Comparison of ENCODE assay signal across 9 cellular contexts in genomic region chr7:1950623-1951523, GRCh38.
DNase-seq lines count a peak whose midpoint lies in the region; ATAC-seq, FAIRE-seq and TF ChIP-seq lines count a peak whose summit lies in the region.
"Had no signal": no experiment of that assay in that cellular context is flagged by ENCODE, and none has a peak within 500 bp of the region (broad histone marks: within the 10 kb centered on the region; RNA-seq: fewer than 3 reads in every experiment).

No MANE protein-coding gene starts in this region.

- POLR2A ChIA-PET in RWPE1 (lab: Yijun Ruan, JAX; ENCODE audit: low non-redundant PET) = no interaction called here

- no peak for TF ChIP-seq CTCF in RWPE1 (conservative IDR thresholded peaks at IDR 0.05; ENCODE audit: low read depth)
- no peak for TF ChIP-seq CTCF in fibroblast of pulmonary artery (IDR thresholded peaks at IDR 0.05; ENCODE audit: low read length, missing control alignments)

- FAIRE-seq in RCC 7860 (lab: Jason Lieb, UNC) = no peak

- CTCF ChIA-PET in RWPE1 (lab: Yijun Ruan, JAX) = no interaction called here

- peaks cover 18% of the 10 kb centered on the region for H3K4me1 Mint-ChIP-seq in stimulated activated naive CD8-positive, alpha-beta T cell treated with anti-CD3 and anti-CD28 coated beads, Interleukin-15, amount 100 ng/mL, for 72 hours

- ATAC-seq in stimulated activated naive CD8-positive, alpha-beta T cell treated with anti-CD3 and anti-CD28 coated beads, Interleukin-15, amount 100 ng/mL, for 72 hours = peak; percentile 41
- ATAC-seq in stimulated activated naive CD8-positive, alpha-beta T cell treated with anti-CD3 and anti-CD28 coated beads, Interleukin-15, Interleukin-2, amounts not matched to agents 100 U/mL and 50 U/mL, for 24 hours = no peak
- no peak for ATAC-seq in HG02571 (IDR thresholded peaks at IDR 0.05; ENCODE audit: unreplicated experiment)

- H3K4me3 ChIP-seq in fibroblast of pulmonary artery (replicated peaks; ENCODE audit: low read depth, low read length) = no peak overlapping the region

- no peak overlapping the region for H3K4me3 Mint-ChIP-seq in stimulated activated naive CD8-positive, alpha-beta T cell treated with anti-CD3 and anti-CD28 coated beads, Interleukin-15, amount 100 ng/mL, for 72 hours
- H3K4me3 Mint-ChIP-seq: activated T-cell treated with anti-CD3 and anti-CD28 coated beads, Interleukin-2, amount 50 U/mL, for 4 hours had no signal

- H3K27ac ChIP-seq in RWPE1 (peak overlapping the region; percentile 40), substantia nigra (ENCODE audit: low read depth, low read length, poor library complexity, severe bottlenecking) (no peak overlapping the region)

- H3K27me3 Mint-ChIP-seq in stimulated activated naive CD8-positive, alpha-beta T cell treated with anti-CD3 and anti-CD28 coated beads, Interleukin-15, amount 100 ng/mL, for 72 hours = no peaks in the 10 kb centered on the region

- no peak overlapping the region for H3K27ac Mint-ChIP-seq in stimulated activated naive CD8-positive, alpha-beta T cell treated with anti-CD3 and anti-CD28 coated beads, Interleukin-15, amount 100 ng/mL, for 72 hours

- H3K9me3 Mint-ChIP-seq in stimulated activated naive CD8-positive, alpha-beta T cell treated with anti-CD3 and anti-CD28 coated beads, Interleukin-15, amount 100 ng/mL, for 72 hours = no peaks in the 10 kb centered on the region
- H3K9me3 Mint-ChIP-seq: activated T-cell treated with anti-CD3 and anti-CD28 coated beads, Interleukin-2, amount 50 U/mL, for 4 hours had no signal

- DNase-seq in stimulated activated naive CD8-positive, alpha-beta T cell treated with anti-CD3 and anti-CD28 coated beads, Interleukin-15, amount 100 ng/mL, for 72 hours = no peak
- DNase-seq in stimulated activated naive CD8-positive, alpha-beta T cell treated with anti-CD3 and anti-CD28 coated beads, Interleukin-15, Interleukin-2, amounts not matched to agents 100 U/mL and 50 U/mL, for 24 hours = no peak
- DNase-seq in RWPE1 (ENCODE audit: low spot score) (no peak), fibroblast of pulmonary artery (ENCODE audit: low read depth) (peak; percentile 26), RCC 7860 (ENCODE audit: low spot score) (no peak), NCI-H526 (lab: John Stamatoyannopoulos, UW) (no peak), substantia nigra (lab: John Stamatoyannopoulos, UW) (no peak)
- DNase-seq: activated T-cell treated with anti-CD3 and anti-CD28 coated beads, Interleukin-2, amount 50 U/mL, for 4 hours had no signal
